In the genomic region with DNA sequence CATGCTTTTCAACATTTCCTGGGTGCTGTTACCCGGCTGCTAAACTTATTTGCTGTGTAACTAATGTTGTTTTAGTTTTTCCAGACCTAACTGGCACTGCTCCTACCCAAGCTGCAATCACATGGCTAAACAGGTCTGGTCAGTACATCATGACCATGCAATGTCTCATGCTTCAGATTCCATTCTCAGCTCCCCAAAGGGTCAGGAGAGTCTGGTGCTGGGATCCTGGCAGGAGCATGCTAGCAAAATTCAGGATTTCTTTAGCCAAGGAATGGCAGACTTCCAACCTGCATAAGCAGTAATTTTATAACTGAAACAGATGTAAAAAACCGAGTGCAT, we compare ENCODE assay signal across 8 cellular contexts. TPM values are rescaled to one million over a fixed set of nuclear protein-coding genes. Genes with fewer than 3 reads are reported as not detected.
DNase-seq lines count a peak whose midpoint lies in the region; ATAC-seq and TF ChIP-seq lines count a peak whose summit lies in the region.

No MANE protein-coding gene starts in this region.

- no peaks in the 10 kb centered on the region for H3K9me3 Mint-ChIP-seq in activated naive CD4-positive, alpha-beta T cell treated with anti-CD3 and anti-CD28 coated beads, Interleukin-2, amount 50 U/mL, for 72 hours
- no peaks in the 10 kb centered on the region for H3K9me3 Mint-ChIP-seq in activated naive CD4-positive, alpha-beta T cell treated with anti-CD3 and anti-CD28 coated beads for 36 hours
- no peaks in the 10 kb centered on the region for H3K9me3 Mint-ChIP-seq in activated CD8-positive, alpha-beta T cell treated with anti-CD3 and anti-CD28 coated beads for 36 hours
- no peaks in the 10 kb centered on the region for H3K9me3 Mint-ChIP-seq in activated T-cell treated with anti-CD3 and anti-CD28 coated beads, Interleukin-2, amount 50 U/mL, for 4 hours
- H3K9me3 Mint-ChIP-seq in activated T-helper 1 cell treated with anti-CD3 and anti-CD28 coated beads, Interleukin-12 subunit alpha, Interleukin-12 subunit beta, Interleukin-2, Interleukin-4 antibody, amounts not matched to agents 30 ng/mL and 10 ng/mL and 1 ng/mL, durations not matched to agents 14 hours and 24 hours and 36 hours, result no peaks in the 10 kb centered on the region

- intact Hi-C loops in activated naive CD4-positive, alpha-beta T cell treated with anti-CD3 and anti-CD28 coated beads for 36 hours (cut with micrococcal nuclease), result loop anchor here (1.0 to 5.0 kb wide), 5 partner anchors 16 to 484 kb away; a partner anchor contains a TSS
- intact Hi-C loops in activated CD8-positive, alpha-beta T cell treated with anti-CD3 and anti-CD28 coated beads for 36 hours (cut with micrococcal nuclease), result loop anchor here (5.0 to 10.0 kb wide), 2 partner anchors 76 to 238 kb away; no protein-coding TSS in a partner anchor
- intact Hi-C loops in activated T-helper 1 cell treated with anti-CD3 and anti-CD28 coated beads, Interleukin-12 subunit alpha, Interleukin-12 subunit beta, Interleukin-2, Interleukin-4 antibody, amounts not matched to agents 30 ng/mL and 10 ng/mL and 1 ng/mL, durations not matched to agents 14 hours and 24 hours and 36 hours (cut with micrococcal nuclease), result loop anchor here (1.0 to 5.0 kb wide), 7 partner anchors 78 to 388 kb away; no protein-coding TSS in a partner anchor

- no peak for TF ChIP-seq CTCF in activated CD8-positive, alpha-beta T cell treated with anti-CD3 and anti-CD28 coated beads for 36 hours (IDR thresholded peaks at IDR 0.05)

- H3K27ac Mint-ChIP-seq in activated naive CD4-positive, alpha-beta T cell treated with anti-CD3 and anti-CD28 coated beads, Interleukin-2, amount 50 U/mL, for 72 hours, result peak overlapping the region; percentile 14 to 31
- no peak overlapping the region for H3K27ac Mint-ChIP-seq in activated naive CD4-positive, alpha-beta T cell treated with anti-CD3 and anti-CD28 coated beads for 36 hours
- H3K27ac Mint-ChIP-seq in activated CD8-positive, alpha-beta T cell treated with anti-CD3 and anti-CD28 coated beads for 36 hours, result no peak overlapping the region
- H3K27ac Mint-ChIP-seq in activated T-helper 1 cell treated with anti-CD3 and anti-CD28 coated beads, Interleukin-12 subunit alpha, Interleukin-12 subunit beta, Interleukin-2, Interleukin-4 antibody, amounts not matched to agents 30 ng/mL and 10 ng/mL and 1 ng/mL, durations not matched to agents 14 hours and 24 hours and 36 hours, result no peak overlapping the region

- H3K27ac ChIP-seq in epithelial cell of prostate, result peak overlapping the region; percentile 84

- H3K27me3 Mint-ChIP-seq in activated naive CD4-positive, alpha-beta T cell treated with anti-CD3 and anti-CD28 coated beads for 36 hours (ENCODE audit: low read depth), result no peaks in the 10 kb centered on the region
- no peaks in the 10 kb centered on the region for H3K27me3 Mint-ChIP-seq in activated CD8-positive, alpha-beta T cell treated with anti-CD3 and anti-CD28 coated beads for 36 hours
- no peaks in the 10 kb centered on the region for H3K27me3 Mint-ChIP-seq in activated T-cell treated with anti-CD3 and anti-CD28 coated beads, Interleukin-2, amount 50 U/mL, for 4 hours (ENCODE audit: low read depth)
- no peaks in the 10 kb centered on the region for H3K27me3 Mint-ChIP-seq in activated T-helper 1 cell treated with anti-CD3 and anti-CD28 coated beads, Interleukin-12 subunit alpha, Interleukin-12 subunit beta, Interleukin-2, Interleukin-4 antibody, amounts not matched to agents 30 ng/mL and 10 ng/mL and 1 ng/mL, durations not matched to agents 14 hours and 24 hours and 36 hours (ENCODE audit: insufficient read depth)

- POLR2A ChIA-PET in activated CD8-positive, alpha-beta T cell treated with anti-CD3 and anti-CD28 coated beads for 36 hours (lab: Charles Lee), result interaction anchor here (2.0 kb wide), 1 partner anchor 13 kb away, joined by 9 read pairs; a partner anchor contains a TSS

- no peak for ATAC-seq in activated naive CD4-positive, alpha-beta T cell treated with anti-CD3 and anti-CD28 coated beads, Interleukin-2, amount 50 U/mL, for 72 hours
- no peak for ATAC-seq in activated CD8-positive, alpha-beta T cell treated with anti-CD3 and anti-CD28 coated beads for 36 hours
- ATAC-seq in activated T-cell treated with anti-CD3 and anti-CD28 coated beads, Interleukin-2, amount 50 U/mL, for 4 hours, result no peak

- no peak overlapping the region for H3K4me3 Mint-ChIP-seq in activated naive CD4-positive, alpha-beta T cell treated with anti-CD3 and anti-CD28 coated beads for 36 hours
- H3K4me3 Mint-ChIP-seq in activated CD8-positive, alpha-beta T cell treated with anti-CD3 and anti-CD28 coated beads for 36 hours, result no peak overlapping the region
- H3K4me3 Mint-ChIP-seq in activated T-cell treated with anti-CD3 and anti-CD28 coated beads, Interleukin-2, amount 50 U/mL, for 4 hours, result no peak overlapping the region
- no peak overlapping the region for H3K4me3 Mint-ChIP-seq in activated T-helper 1 cell treated with anti-CD3 and anti-CD28 coated beads, Interleukin-12 subunit alpha, Interleukin-12 subunit beta, Interleukin-2, Interleukin-4 antibody, amounts not matched to agents 30 ng/mL and 10 ng/mL and 1 ng/mL, durations not matched to agents 14 hours and 24 hours and 36 hours

- CTCF ChIA-PET in activated naive CD4-positive, alpha-beta T cell treated with anti-CD3 and anti-CD28 coated beads for 36 hours (lab: Charles Lee), result interaction anchor here (0.6 to 2.2 kb wide), 7 partner anchors 11 to 388 kb away, joined by 3 to 15 read pairs (median 4); no protein-coding TSS in a partner anchor
- CTCF ChIA-PET in activated CD8-positive, alpha-beta T cell treated with anti-CD3 and anti-CD28 coated beads for 36 hours (lab: Charles Lee), result interaction anchor here (1.3 to 1.7 kb wide), 5 partner anchors 74 to 482 kb away, joined by 3 to 11 read pairs (median 9); no protein-coding TSS in a partner anchor

- H3K36me3 Mint-ChIP-seq in activated naive CD4-positive, alpha-beta T cell treated with anti-CD3 and anti-CD28 coated beads, Interleukin-2, amount 50 U/mL, for 72 hours, result no peaks in the 10 kb centered on the region
- no peaks in the 10 kb centered on the region for H3K36me3 Mint-ChIP-seq in activated naive CD4-positive, alpha-beta T cell treated with anti-CD3 and anti-CD28 coated beads for 36 hours (ENCODE audit: low read depth)
- H3K36me3 Mint-ChIP-seq in activated CD8-positive, alpha-beta T cell treated with anti-CD3 and anti-CD28 coated beads for 36 hours (ENCODE audit: low read depth), result no peaks in the 10 kb centered on the region
- H3K36me3 Mint-ChIP-seq in activated T-cell treated with anti-CD3 and anti-CD28 coated beads, Interleukin-2, amount 50 U/mL, for 4 hours (ENCODE audit: insufficient read depth), result no peaks in the 10 kb centered on the region
- H3K36me3 Mint-ChIP-seq in activated T-helper 1 cell treated with anti-CD3 and anti-CD28 coated beads, Interleukin-12 subunit alpha, Interleukin-12 subunit beta, Interleukin-2, Interleukin-4 antibody, amounts not matched to agents 30 ng/mL and 10 ng/mL and 1 ng/mL, durations not matched to agents 14 hours and 24 hours and 36 hours (ENCODE audit: low read depth), result no peaks in the 10 kb centered on the region

- no peak for DNase-seq in activated naive CD4-positive, alpha-beta T cell treated with anti-CD3 and anti-CD28 coated beads, Interleukin-2, amount 50 U/mL, for 72 hours (ENCODE audit: low spot score in 2 of 2)
- no peak for DNase-seq in activated naive CD4-positive, alpha-beta T cell treated with anti-CD3 and anti-CD28 coated beads for 36 hours
- no peak for DNase-seq in epithelial cell of prostate (ENCODE audit: low read depth, low spot score)
- peak; percentile 34 for DNase-seq in midbrain (lab: John Stamatoyannopoulos, UW)
- no peak for DNase-seq in activated CD8-positive, alpha-beta T cell treated with anti-CD3 and anti-CD28 coated beads for 36 hours
- DNase-seq in activated T-cell treated with anti-CD3 and anti-CD28 coated beads, Interleukin-2, amount 50 U/mL, for 4 hours, result no peak
- DNase-seq in activated naive CD4-positive, alpha-beta T cell treated with Interleukin-2 at 50 U/mL for 16 hours, result no peak
- no peak for DNase-seq in activated T-helper 1 cell treated with anti-CD3 and anti-CD28 coated beads, Interleukin-12 subunit alpha, Interleukin-12 subunit beta, Interleukin-2, Interleukin-4 antibody, amounts not matched to agents 30 ng/mL and 10 ng/mL and 1 ng/mL, durations not matched to agents 14 hours and 24 hours and 36 hours (ENCODE audit: low spot score)

- peaks cover 15% of the 10 kb centered on the region for H3K4me1 Mint-ChIP-seq in activated naive CD4-positive, alpha-beta T cell treated with anti-CD3 and anti-CD28 coated beads for 36 hours (ENCODE audit: low read depth)
- peaks cover 10% of the 10 kb centered on the region for H3K4me1 Mint-ChIP-seq in activated CD8-positive, alpha-beta T cell treated with anti-CD3 and anti-CD28 coated beads for 36 hours (ENCODE audit: low read depth)
- H3K4me1 Mint-ChIP-seq in activated T-cell treated with anti-CD3 and anti-CD28 coated beads, Interleukin-2, amount 50 U/mL, for 4 hours (ENCODE audit: low read depth), result peaks cover 11% of the 10 kb centered on the region
- H3K4me1 Mint-ChIP-seq in activated T-helper 1 cell treated with anti-CD3 and anti-CD28 coated beads, Interleukin-12 subunit alpha, Interleukin-12 subunit beta, Interleukin-2, Interleukin-4 antibody, amounts not matched to agents 30 ng/mL and 10 ng/mL and 1 ng/mL, durations not matched to agents 14 hours and 24 hours and 36 hours (ENCODE audit: low read depth), result peaks cover 25% of the 10 kb centered on the region

RNA-seq across cellular contexts. Expression of a gene that starts 12.6 kb away (rescaled TPM):
- 10 to 100 TPM; 73.8 to 75.1 TPM for total RNA-seq in activated naive CD4-positive, alpha-beta T cell treated with anti-CD3 and anti-CD28 coated beads, Interleukin-2, amount 50 U/mL, for 72 hours
- total RNA-seq in activated naive CD4-positive, alpha-beta T cell treated with anti-CD3 and anti-CD28 coated beads for 36 hours, result 10 to 100 TPM; 78.7 to 91.5 TPM
- 10 to 100 TPM; 49.7 to 53.4 TPM for total RNA-seq in activated CD8-positive, alpha-beta T cell treated with anti-CD3 and anti-CD28 coated beads for 36 hours
- 10 to 100 TPM; 27.9 to 31.4 (median 28.5) TPM for total RNA-seq in activated T-cell treated with anti-CD3 and anti-CD28 coated beads, Interleukin-2, amount 50 U/mL, for 4 hours
- 78.3 and 80.3 TPM in 2 replicates for total RNA-seq in activated T-helper 1 cell treated with anti-CD3 and anti-CD28 coated beads, Interleukin-12 subunit alpha, Interleukin-12 subunit beta, Interleukin-2, Interleukin-4 antibody, amounts not matched to agents 30 ng/mL and 10 ng/mL and 1 ng/mL, durations not matched to agents 14 hours and 24 hours and 36 hours

Comparison
In these comparisons a context has a peak if more than half of its experiments do, and no peak if none do; other contexts are left out.
1. H3K27ac Mint-ChIP-seq: peak in activated naive CD4-positive, alpha-beta T cell treated with anti-CD3 and anti-CD28 coated beads, Interleukin-2, amount 50 U/mL, for 72 hours (2 of 2); none in activated naive CD4-positive, alpha-beta T cell treated with anti-CD3 and anti-CD28 coated beads for 36 hours (single experiment), activated CD8-positive, alpha-beta T cell treated with anti-CD3 and anti-CD28 coated beads for 36 hours (single experiment) and activated T-helper 1 cell treated with anti-CD3 and anti-CD28 coated beads, Interleukin-12 subunit alpha, Interleukin-12 subunit beta, Interleukin-2, Interleukin-4 antibody, amounts not matched to agents 30 ng/mL and 10 ng/mL and 1 ng/mL, durations not matched to agents 14 hours and 24 hours and 36 hours (single experiment).